Comparison of ENCODE assay signal across 12 cellular contexts in the genomic region with DNA sequence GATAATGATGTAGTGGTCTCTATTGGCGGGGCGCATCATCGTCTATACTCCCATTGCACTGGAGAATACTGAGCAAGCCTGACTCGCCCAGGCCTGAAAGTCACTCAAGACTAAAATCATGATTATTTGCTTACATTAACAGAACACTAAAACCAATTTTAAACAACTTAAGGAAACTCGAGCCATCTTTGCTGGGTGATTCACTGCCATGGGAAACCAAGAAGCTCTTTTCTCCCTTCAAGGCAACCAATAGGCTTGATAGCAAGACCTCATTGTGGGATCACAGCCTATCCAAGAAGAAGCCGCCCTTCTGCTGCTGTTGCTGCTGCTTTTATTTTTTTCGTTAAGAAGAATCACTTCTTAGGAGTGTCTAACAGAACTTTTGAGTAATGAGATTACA.
DNase-seq lines count a peak whose midpoint lies in the region; ATAC-seq lines count a peak whose summit lies in the region.
"Had no signal": no experiment of that assay in that cellular context is flagged by ENCODE, and none has a peak within 500 bp of the region (broad histone marks: within the 10 kb centered on the region; RNA-seq: fewer than 3 reads in every experiment).

No MANE protein-coding gene starts in this region.

- H3K4me1 Mint-ChIP-seq in CD4-positive, alpha-beta memory T cell, result peaks cover 71 to 96% (median 84%) of the 10 kb centered on the region in 4 donors

- peaks cover 16% of the 10 kb centered on the region for H3K36me3 ChIP-seq in CD4-positive, alpha-beta memory T cell (ENCODE audit: insufficient read depth, low read length)
- no peaks in the 10 kb centered on the region for H3K36me3 ChIP-seq in rectal smooth muscle tissue (ENCODE audit: control insufficient read depth, insufficient read depth, low read length)

- H3K4me3 ChIP-seq in CD4-positive, alpha-beta memory T cell (ENCODE audit: low read length in 2 of 2), result no peak overlapping the region
- H3K4me3 ChIP-seq in rectal smooth muscle tissue (ENCODE audit: low read length), result no peak overlapping the region

- POLR2A ChIA-PET in CD4-positive, alpha-beta memory T cell (lab: Charles Lee; ENCODE audit: partially characterized antibody), result interaction anchor here (1.1 kb wide), 1 partner anchor 17 kb away, joined by 4 read pairs; no protein-coding TSS in a partner anchor

- CTCF ChIA-PET in CD4-positive, alpha-beta memory T cell (lab: Charles Lee; ENCODE audit: partially characterized antibody), result no interaction called here

- no peak for ATAC-seq in GM18868 (IDR thresholded peaks at IDR 0.05; ENCODE audit: unreplicated experiment)
- ATAC-seq in GM21367 (IDR thresholded peaks at IDR 0.05; ENCODE audit: unreplicated experiment), result no peak
- ATAC-seq: natural killer cell had no signal

- no peaks in the 10 kb centered on the region for H3K27me3 Mint-ChIP-seq in CD4-positive, alpha-beta memory T cell
- H3K27me3 Mint-ChIP-seq: activated naive CD4-positive, alpha-beta T cell treated with anti-CD3 and anti-CD28 coated beads, Interleukin-2, amount 10 ng/mL, durations not matched to agents 7 days and 5 days had no signal

- no peaks in the 10 kb centered on the region for H3K9me3 ChIP-seq in CD4-positive, alpha-beta memory T cell (ENCODE audit: control insufficient read depth in 1 of 2, low read length in 2 of 2)

- no peak overlapping the region for H3K9ac ChIP-seq in rectal smooth muscle tissue (ENCODE audit: low read length)

- peaks cover 84% of the 10 kb centered on the region for H3K4me1 ChIP-seq in CD4-positive, alpha-beta memory T cell (ENCODE audit: insufficient read depth, low read length)
- peaks cover 60% of the 10 kb centered on the region for H3K4me1 ChIP-seq in rectal smooth muscle tissue (ENCODE audit: control insufficient read depth, insufficient read depth, low read length)

- H3K27me3 ChIP-seq in CD4-positive, alpha-beta memory T cell (ENCODE audit: insufficient read depth, low read length), result no peaks in the 10 kb centered on the region
- no peaks in the 10 kb centered on the region for H3K27me3 ChIP-seq in rectal smooth muscle tissue (ENCODE audit: control insufficient read depth, insufficient read depth, low read length)

- no peaks in the 10 kb centered on the region for H3K9me3 Mint-ChIP-seq in CD4-positive, alpha-beta memory T cell
- H3K9me3 Mint-ChIP-seq: activated naive CD4-positive, alpha-beta T cell treated with anti-CD3 and anti-CD28 coated beads, Interleukin-2, amount 10 ng/mL, durations not matched to agents 7 days and 5 days; natural killer cell had no signal

- H3K27ac Mint-ChIP-seq in CD4-positive, alpha-beta memory T cell, result peak overlapping the region; percentile 43 to 88 (median 84)

- intact Hi-C loops in CD4-positive, alpha-beta memory T cell (cut with micrococcal nuclease), result no loop called here

- peaks cover 38 to 68% of the 10 kb centered on the region in 2 donors for H3K36me3 Mint-ChIP-seq in CD4-positive, alpha-beta memory T cell
- H3K36me3 Mint-ChIP-seq: natural killer cell had no signal

- H3K27ac ChIP-seq in CD4-positive, alpha-beta memory T cell (ENCODE audit: low read depth, low read length), result no peak overlapping the region
- peak overlapping the region; percentile 30 for H3K27ac ChIP-seq in rectal smooth muscle tissue (ENCODE audit: low read depth, low read length)

- DNase-seq in CD4-positive, alpha-beta memory T cell, result no peak
- DNase-seq in LHCN-M2 (ENCODE audit: low read depth), result peak; percentile 88
- peak; percentile 63 for DNase-seq in dermis blood vessel endothelial cell
- no peak for DNase-seq in GM19240 (ENCODE audit: insufficient read length, low spot score)
- DNase-seq in Kasumi-1 (lab: John Stamatoyannopoulos, UW), result no peak
- DNase-seq: activated naive CD4-positive, alpha-beta T cell treated with anti-CD3 and anti-CD28 coated beads, Interleukin-2, amount 10 ng/mL, durations not matched to agents 7 days and 5 days; GDM1; natural killer cell; NCI-H526 treated with DMSO at 0.1 percent for 48 hours had no signal

- peak overlapping the region in 5 of 8 donors; percentile 37 to 66 (median 61) for H3K4me3 Mint-ChIP-seq in CD4-positive, alpha-beta memory T cell
- H3K4me3 Mint-ChIP-seq: activated naive CD4-positive, alpha-beta T cell treated with anti-CD3 and anti-CD28 coated beads, Interleukin-2, amount 10 ng/mL, durations not matched to agents 7 days and 5 days; natural killer cell had no signal

Comparison
In these comparisons a context has a peak if more than half of its experiments do, and no peak if none do; other contexts are left out.
1. DNase-seq: peak in LHCN-M2 (single experiment) and dermis blood vessel endothelial cell (single experiment); none in CD4-positive, alpha-beta memory T cell (0 of 5), GM19240 (single experiment) and Kasumi-1 (0 of 2).